25 cellular contexts compared by ENCODE assay signal in genomic region chr20:33753763-33754162, GRCh38.
DNase-seq lines count a peak whose midpoint lies in the region; FAIRE-seq lines count a peak whose summit lies in the region.
"Had no signal": no experiment of that assay in that cellular context is flagged by ENCODE, and none has a peak within 500 bp of the region (broad histone marks: within the 10 kb centered on the region; RNA-seq: fewer than 3 reads in every experiment).

No MANE protein-coding gene starts in this region.

- peak; percentile 54 for FAIRE-seq in HTR-8/SVneo (lab: Jason Lieb, UNC)
- FAIRE-seq: RCC 7860 had no signal

- DNase-seq in AG08396 (ENCODE audit: low spot score) (peak; percentile 52), HTR-8/SVneo (ENCODE audit: insufficient read length, low spot score) (no peak), astrocyte of the hippocampus (ENCODE audit: low read depth, low spot score) (peak; percentile 46), hepatic stellate cell (ENCODE audit: low spot score) (peak; percentile 16), NCI-H2081 treated with DMSO at 0.1 percent for 48 hours (lab: John Stamatoyannopoulos, UW) (no peak), NCI-H510A treated with DMSO at 0.1 percent for 48 hours (lab: John Stamatoyannopoulos, UW) (no peak), NCI-H226 (no peak), NCI-H2029 treated with DMSO at 0.1 percent for 48 hours (lab: John Stamatoyannopoulos, UW) (no peak)
- DNase-seq: activated CD4-positive, alpha-beta T cell treated with anti-CD3 and anti-CD28 coated beads for 48 hours; activated CD8-positive, alpha-beta memory T cell treated with anti-CD3 and anti-CD28 coated beads, Interleukin-2, amount 10 ng/mL, durations not matched to agents 7 days and 5 days; activated naive CD4-positive, alpha-beta T cell treated with anti-CD3 and anti-CD28 coated beads, Interleukin-2, amount 50 U/mL, for 16 hours; anterior cingulate cortex; COR-L47; dorsolateral prefrontal cortex; heart left ventricle; KBM-7; MV-4-11; NCI-H1694; NCI-H2171 treated with DMSO at 0.1 percent for 48 hours; NCI-H526 treated with DMSO at 0.1 percent for 48 hours; spleen; stimulated activated CD4-positive, alpha-beta T cell treated with anti-CD3 and anti-CD28 coated beads, Interleukin-4, amount 100 ng/mL, for 1 hour; stimulated activated naive B cell treated with anti-CD40 and anti-IgM and Interleukin-4, amounts not matched to agents 10 μg/mL and 1 μg/mL and 100 μg/mL, for 72 hours; T-helper 17 cell had no signal

Comparison
In these comparisons a context has a peak if more than half of its experiments do, and no peak if none do; other contexts are left out.
1. DNase-seq: peak in AG08396 (single experiment), astrocyte of the hippocampus (single experiment) and hepatic stellate cell (single experiment); none in HTR-8/SVneo (single experiment), NCI-H2081 treated with DMSO at 0.1 percent for 48 hours (single experiment), NCI-H510A treated with DMSO at 0.1 percent for 48 hours (single experiment), NCI-H226 (single experiment) and NCI-H2029 treated with DMSO at 0.1 percent for 48 hours (single experiment).